13 cellular contexts compared by ENCODE assay signal in genomic region chrX:100830143-100830542, GRCh38. TPM values are rescaled to one million over a fixed set of nuclear protein-coding genes. Genes with fewer than 3 reads are reported as not detected.
DNase-seq lines count a peak whose midpoint lies in the region; ATAC-seq and TF ChIP-seq lines count a peak whose summit lies in the region.
"Had no signal": no experiment of that assay in that cellular context is flagged by ENCODE, and none has a peak within 500 bp of the region (broad histone marks: within the 10 kb centered on the region; RNA-seq: fewer than 3 reads in every experiment).

No MANE protein-coding gene starts in this region.

- no peak overlapping the region for H3K4me2 ChIP-seq in SK-N-SH

- no peak overlapping the region for H3K9ac ChIP-seq in SK-N-SH

- ATAC-seq in activated CD4-positive, alpha-beta T cell treated with anti-CD3 and anti-CD28 coated beads for 36 hours: peak; percentile 21
- ATAC-seq in GM21526 (IDR thresholded peaks at IDR 0.05; ENCODE audit: low FRiP score, unreplicated experiment) (peak; percentile 14), HG03378 (IDR thresholded peaks at IDR 0.05; ENCODE audit: unreplicated experiment) (peak; percentile 19), memory B cell (ENCODE audit: low read depth) (no peak)

- intact Hi-C loops in activated CD4-positive, alpha-beta T cell treated with anti-CD3 and anti-CD28 coated beads for 36 hours (cut with DNase I, micrococcal nuclease): loop anchor here (5.0 kb wide), 4 partner anchors 167 to 517 kb away; partner anchors contain the start of genes CENPI (in 1 of the 2) and TIMM8A (in 1 of the 2)

- H3F3A ChIP-seq in SK-N-SH (replicated peaks; ENCODE audit: insufficient read depth): no peaks in the 10 kb centered on the region

- peak overlapping the region; percentile 96 for H3K27ac Mint-ChIP-seq in activated CD4-positive, alpha-beta T cell treated with anti-CD3 and anti-CD28 coated beads for 36 hours
- H3K27ac Mint-ChIP-seq in memory B cell: peak overlapping the region; percentile 91

- POLR2A ChIA-PET in activated CD4-positive, alpha-beta T cell treated with anti-CD3 and anti-CD28 coated beads for 36 hours (lab: Charles Lee): interaction anchor here (1.0 kb wide), 1 partner anchor 10 kb away, joined by 4 read pairs; the partner anchor contains the start of gene CSTF2
- POLR2A ChIA-PET in SK-N-SH (lab: Yijun Ruan, JAX): no interaction called here

- WGBS in SK-N-SH (ENCODE audit: low lambda C conversion rate): 54% methylated on average over 5 of the region's 5 CpGs

- H3K79me2 ChIP-seq in SK-N-SH (ENCODE audit: insufficient read depth): no peaks in the 10 kb centered on the region

- no peaks in the 10 kb centered on the region for H3K27me3 Mint-ChIP-seq in activated CD4-positive, alpha-beta T cell treated with anti-CD3 and anti-CD28 coated beads for 36 hours
- H3K27me3 Mint-ChIP-seq in memory B cell: no peaks in the 10 kb centered on the region

- peaks cover 55% of the 10 kb centered on the region for H3K36me3 Mint-ChIP-seq in activated CD4-positive, alpha-beta T cell treated with anti-CD3 and anti-CD28 coated beads for 36 hours (ENCODE audit: low read depth)
- H3K36me3 Mint-ChIP-seq in memory B cell: peaks cover 22% of the 10 kb centered on the region

- no peaks in the 10 kb centered on the region for H3K27me3 ChIP-seq in SK-N-SH (ENCODE audit: insufficient read depth)
- H3K27me3 ChIP-seq: tibial artery had no signal

- DNase-seq in activated CD4-positive, alpha-beta T cell treated with anti-CD3 and anti-CD28 coated beads for 36 hours: no peak
- DNase-seq in activated CD4-positive, alpha-beta T cell treated with anti-CD3 and anti-CD28 coated beads, Interleukin-2, amount 50 U/mL, for 48 hours: no peak
- DNase-seq in memory B cell (ENCODE audit: low spot score in 2 of 2): no peak
- no peak for DNase-seq in Kasumi-1 (lab: John Stamatoyannopoulos, UW)
- no peak for DNase-seq in SK-N-SH
- DNase-seq in amygdala (lab: John Stamatoyannopoulos, UW): no peak
- DNase-seq: NCI-H2081 treated with DMSO at 0.1 percent for 48 hours, tibial artery had no signal

- no peaks in the 10 kb centered on the region for H3K9me2 ChIP-seq in SK-N-SH

- H2AFZ ChIP-seq in SK-N-SH (ENCODE audit: low read depth): no peak overlapping the region

- no peaks in the 10 kb centered on the region for H3K9me3 ChIP-seq in SK-N-SH
- H3K9me3 ChIP-seq: tibial artery had no signal

- no peak for TF ChIP-seq RAD21 in SK-N-SH (IDR thresholded peaks at IDR 0.05; ENCODE audit: low read length)

- no peaks in the 10 kb centered on the region for H4K20me1 ChIP-seq in SK-N-SH (ENCODE audit: insufficient read depth)

- TF ChIP-seq CTCF in SK-N-SH (IDR thresholded peaks at IDR 0.05): no peak

- no peak for TF ChIP-seq EP300 in SK-N-SH (IDR thresholded peaks at IDR 0.05; ENCODE audit: borderline replicate concordance in 1 of 2, low read depth in 1 of 2, low read length in 1 of 2)

- H3K4me1 ChIP-seq in SK-N-SH (ENCODE audit: control insufficient read depth in 1 of 2, insufficient read depth in 2 of 2, low read depth in 1 of 2, low read length in 1 of 2): no peaks in the 10 kb centered on the region
- H3K4me1 ChIP-seq: tibial artery had no signal

- CTCF ChIA-PET in activated CD4-positive, alpha-beta T cell treated with anti-CD3 and anti-CD28 coated beads for 36 hours (lab: Charles Lee): interaction anchor here (1.6 kb wide), 2 partner anchors 9 to 144 kb away, joined by 5 to 7 read pairs; partner anchors contain the start of gene CSTF2
- CTCF ChIA-PET in SK-N-SH (lab: Yijun Ruan, JAX): interaction anchor here (0.9 kb wide), 1 partner anchor 62 kb away, joined by 4 read pairs; no protein-coding TSS in a partner anchor

- no peak overlapping the region for H3K4me3 ChIP-seq in SK-N-SH (ENCODE audit: low read depth in 2 of 2, low read length in 1 of 2)
- H3K4me3 ChIP-seq: tibial artery had no signal

- peaks cover 20 to 74% of the 10 kb centered on the region in 2 experiments for H3K36me3 ChIP-seq in SK-N-SH (replicated peaks in 1 of 2; ENCODE audit: control insufficient read depth in 1 of 2, insufficient read depth in 2 of 2, low read length in 1 of 2)

- H3K4me3 Mint-ChIP-seq in activated CD4-positive, alpha-beta T cell treated with anti-CD3 and anti-CD28 coated beads for 36 hours: peak overlapping the region; percentile 59
- peak overlapping the region; percentile 2 for H3K4me3 Mint-ChIP-seq in memory B cell

- no peak overlapping the region for H3K27ac ChIP-seq in SK-N-SH (ENCODE audit: low read depth in 2 of 2, low read length in 1 of 2)
- H3K27ac ChIP-seq: tibial artery had no signal

- H3K9me3 Mint-ChIP-seq in activated CD4-positive, alpha-beta T cell treated with anti-CD3 and anti-CD28 coated beads for 36 hours (ENCODE audit: low read depth): no peaks in the 10 kb centered on the region
- no peaks in the 10 kb centered on the region for H3K9me3 Mint-ChIP-seq in memory B cell

- H3K4me1 Mint-ChIP-seq in activated CD4-positive, alpha-beta T cell treated with anti-CD3 and anti-CD28 coated beads for 36 hours: peaks cover 28% of the 10 kb centered on the region
- peaks cover 9% of the 10 kb centered on the region for H3K4me1 Mint-ChIP-seq in memory B cell

TF ChIP-seq in SK-N-SH, 30 proteins besides CTCF, POLR2A, EP300 and RAD21 (continues in another document):
- TF ChIP-seq GATA2 (CRISPR knock-in tag; IDR thresholded peaks at IDR 0.05) (no peak), YY1 (IDR thresholded peaks at IDR 0.05; ENCODE audit: low read depth) (no peak), TEAD4 (IDR thresholded peaks at IDR 0.05; ENCODE audit: borderline replicate concordance, insufficient read depth) (no peak), RCOR1 (IDR thresholded peaks at IDR 0.05; ENCODE audit: low read length) (no peak), SMC3 (IDR thresholded peaks at IDR 0.05; ENCODE audit: low read depth, low read length) (no peak), ELF1 (IDR thresholded peaks at IDR 0.05) (no peak), TCF12 (IDR thresholded peaks at IDR 0.05) (no peak), RXRA (IDR thresholded peaks at IDR 0.05; ENCODE audit: borderline replicate concordance, low read depth) (no peak), GABPA (IDR thresholded peaks at IDR 0.05; ENCODE audit: low read depth) (no peak), FOSL2 (IDR thresholded peaks at IDR 0.05; ENCODE audit: borderline replicate concordance, low read depth) (no peak), NFIC (IDR thresholded peaks at IDR 0.05; ENCODE audit: borderline replicate concordance) (no peak), IRF3 (IDR thresholded peaks at IDR 0.05; ENCODE audit: low read depth, low read length) (no peak), NRF1 (IDR thresholded peaks at IDR 0.05; ENCODE audit: low read depth, low read length) (no peak), MEF2A (IDR thresholded peaks at IDR 0.05; ENCODE audit: borderline replicate concordance, low read depth) (no peak), FOXM1 (IDR thresholded peaks at IDR 0.05; ENCODE audit: low read depth) (no peak), RFX5 (IDR thresholded peaks at IDR 0.05; ENCODE audit: low read length) (no peak)
- TF ChIP-seq, protein P1, sequence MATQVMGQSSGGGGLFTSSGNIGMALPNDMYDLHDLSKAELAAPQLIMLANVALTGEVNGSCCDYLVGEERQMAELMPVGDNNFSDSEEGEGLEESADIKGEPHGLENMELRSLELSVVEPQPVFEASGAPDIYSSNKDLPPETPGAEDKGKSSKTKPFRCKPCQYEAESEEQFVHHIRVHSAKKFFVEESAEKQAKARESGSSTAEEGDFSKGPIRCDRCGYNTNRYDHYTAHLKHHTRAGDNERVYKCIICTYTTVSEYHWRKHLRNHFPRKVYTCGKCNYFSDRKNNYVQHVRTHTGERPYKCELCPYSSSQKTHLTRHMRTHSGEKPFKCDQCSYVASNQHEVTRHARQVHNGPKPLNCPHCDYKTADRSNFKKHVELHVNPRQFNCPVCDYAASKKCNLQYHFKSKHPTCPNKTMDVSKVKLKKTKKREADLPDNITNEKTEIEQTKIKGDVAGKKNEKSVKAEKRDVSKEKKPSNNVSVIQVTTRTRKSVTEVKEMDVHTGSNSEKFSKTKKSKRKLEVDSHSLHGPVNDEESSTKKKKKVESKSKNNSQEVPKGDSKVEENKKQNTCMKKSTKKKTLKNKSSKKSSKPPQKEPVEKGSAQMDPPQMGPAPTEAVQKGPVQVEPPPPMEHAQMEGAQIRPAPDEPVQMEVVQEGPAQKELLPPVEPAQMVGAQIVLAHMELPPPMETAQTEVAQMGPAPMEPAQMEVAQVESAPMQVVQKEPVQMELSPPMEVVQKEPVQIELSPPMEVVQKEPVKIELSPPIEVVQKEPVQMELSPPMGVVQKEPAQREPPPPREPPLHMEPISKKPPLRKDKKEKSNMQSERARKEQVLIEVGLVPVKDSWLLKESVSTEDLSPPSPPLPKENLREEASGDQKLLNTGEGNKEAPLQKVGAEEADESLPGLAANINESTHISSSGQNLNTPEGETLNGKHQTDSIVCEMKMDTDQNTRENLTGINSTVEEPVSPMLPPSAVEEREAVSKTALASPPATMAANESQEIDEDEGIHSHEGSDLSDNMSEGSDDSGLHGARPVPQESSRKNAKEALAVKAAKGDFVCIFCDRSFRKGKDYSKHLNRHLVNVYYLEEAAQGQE (IDR thresholded peaks at IDR 0.05; ENCODE audit: low read depth, low read length): no peak
- TF ChIP-seq, protein P2, sequence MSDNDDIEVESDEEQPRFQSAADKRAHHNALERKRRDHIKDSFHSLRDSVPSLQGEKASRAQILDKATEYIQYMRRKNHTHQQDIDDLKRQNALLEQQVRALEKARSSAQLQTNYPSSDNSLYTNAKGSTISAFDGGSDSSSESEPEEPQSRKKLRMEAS (IDR thresholded peaks at IDR 0.05; ENCODE audit: low read depth): no peak

RNA-seq across cellular contexts. Expression of gene CSTF2, which starts 10.0 kb away (rescaled TPM):
- total RNA-seq in activated CD4-positive, alpha-beta T cell treated with anti-CD3 and anti-CD28 coated beads for 36 hours: 10 to 100 TPM; 53.8 to 54.3 TPM
- polyA plus RNA-seq in SK-N-SH (2012; rRNA removed): 33.1 and 34.2 TPM in 2 replicates
- polyA plus RNA-seq in SK-N-SH (2012; cell fraction: cytosol; rRNA removed): 23.0 and 29.0 TPM in 2 replicates
- polyA plus RNA-seq in SK-N-SH (2012; cell fraction: nucleus; rRNA removed): 36.2 and 43.9 TPM in 2 replicates

RNA-seq across cellular contexts. Expression of gene NOX1, which starts 44.0 kb away (rescaled TPM):
- not detected for total RNA-seq in activated CD4-positive, alpha-beta T cell treated with anti-CD3 and anti-CD28 coated beads for 36 hours
- polyA plus RNA-seq in SK-N-SH (2012; rRNA removed): not detected in 2 replicates
- polyA plus RNA-seq in SK-N-SH (2012; cell fraction: cytosol; rRNA removed): not detected in 2 replicates
- not detected in 2 replicates for polyA plus RNA-seq in SK-N-SH (2012; cell fraction: nucleus; rRNA removed)
- total RNA-seq: A673, bronchial epithelial cell, H1 had no signal
- polyA plus RNA-seq: H1 had no signal
